In genomic region chr16:30068750-30069574, GRCh38 we compare ENCODE assay signal across 8 cellular contexts. TPM values are rescaled to one million over a fixed set of nuclear protein-coding genes. Genes with fewer than 3 reads are reported as not detected.
DNase-seq lines count a peak whose midpoint lies in the region; ATAC-seq and TF ChIP-seq lines count a peak whose summit lies in the region.

No MANE protein-coding gene starts in this region.

- peaks cover 20% of the 10 kb centered on the region for H3K36me3 Mint-ChIP-seq in progenitor cell of endocrine pancreas (ENCODE audit: insufficient read depth)

- DNase-seq in NCI-H82 (lab: John Stamatoyannopoulos, UW) (peak; percentile 25), NCI-H82 treated with DMSO at 0.1 percent for 48 hours (lab: John Stamatoyannopoulos, UW; ENCODE audit: unreplicated experiment) (no peak), WERI-Rb-1 (no peak), progenitor cell of endocrine pancreas (ENCODE audit: low spot score, unreplicated experiment) (no peak), iPS-NIHi7 (ENCODE audit: extremely low spot score) (no peak)

- H3K36me3 ChIP-seq in WERI-Rb-1: peaks cover 87% of the 10 kb centered on the region

- peak overlapping the region; percentile 24 for H3K4me3 Mint-ChIP-seq in progenitor cell of endocrine pancreas (ENCODE audit: low read depth)

- no peaks in the 10 kb centered on the region for H3K27me3 ChIP-seq in WERI-Rb-1 (ENCODE audit: insufficient read depth, low read depth, severe bottlenecking)

- H3K4me3 ChIP-seq in WERI-Rb-1 (ENCODE audit: low read depth, low read length): no peak overlapping the region

- H3K9me3 Mint-ChIP-seq in progenitor cell of endocrine pancreas (ENCODE audit: low read depth): no peaks in the 10 kb centered on the region

- peaks cover 13% of the 10 kb centered on the region for H3K4me1 Mint-ChIP-seq in progenitor cell of endocrine pancreas (ENCODE audit: low read depth)

- ATAC-seq in HG02981 (IDR thresholded peaks at IDR 0.05; ENCODE audit: unreplicated experiment) (no peak), GM18519 (IDR thresholded peaks at IDR 0.05; ENCODE audit: low FRiP score, unreplicated experiment) (no peak)

- TF ChIP-seq CTCF in WERI-Rb-1 (IDR thresholded peaks at IDR 0.05; ENCODE audit: low read depth, low read length) (peak; percentile 60), progenitor cell of endocrine pancreas (IDR thresholded peaks at IDR 0.05; ENCODE audit: unreplicated experiment) (peak; percentile 57)

- no peaks in the 10 kb centered on the region for H3K9me3 ChIP-seq in WERI-Rb-1 (ENCODE audit: severe bottlenecking)

- H3K27me3 Mint-ChIP-seq in progenitor cell of endocrine pancreas: no peaks in the 10 kb centered on the region

- H3K27ac ChIP-seq in WERI-Rb-1 (no peak overlapping the region), cingulate gyrus (ENCODE audit: low read depth, low read length) (peak overlapping the region; percentile 77)

- H3K27ac Mint-ChIP-seq in progenitor cell of endocrine pancreas: peak overlapping the region; percentile 64

RNA-seq across cellular contexts. Expression of gene ALDOA, which starts 3.4 kb away (rescaled TPM):
- 273 and 283 TPM in 2 replicates for total RNA-seq in progenitor cell of endocrine pancreas

RNA-seq across cellular contexts. Expression of gene PPP4C, which starts 6.8 kb away (rescaled TPM):
- total RNA-seq in progenitor cell of endocrine pancreas: 142 and 144 TPM in 2 replicates

RNA-seq across cellular contexts. Expression of gene TBX6, which starts 22.8 kb away (rescaled TPM):
- 3.5 and 3.9 TPM in 2 replicates for total RNA-seq in progenitor cell of endocrine pancreas

RNA-seq across cellular contexts. Expression of gene YPEL3, which starts 27.1 kb away (rescaled TPM):
- total RNA-seq in progenitor cell of endocrine pancreas: 41.7 and 45.7 TPM in 2 replicates

RNA-seq across cellular contexts. Expression of gene TLCD3B, which starts 37.9 kb away (rescaled TPM):
- total RNA-seq in progenitor cell of endocrine pancreas: 1.5 and 1.7 TPM in 2 replicates
